1 cellular context compared by ENCODE assay signal in genomic region chr6:2885967-2886731, GRCh38.
TF ChIP-seq lines count a peak whose summit lies in the region.

No MANE protein-coding gene starts in this region.

TF ChIP-seq in GM12878, 131 proteins besides CTCF, POLR2A, EP300 and RAD21:
- TF ChIP-seq BCL3 (IDR thresholded peaks at IDR 0.05; ENCODE audit: borderline replicate concordance, insufficient read depth, low read depth, low read length, poor library complexity, severe bottlenecking) (no peak), SUPT20H (IDR thresholded peaks at IDR 0.05; ENCODE audit: borderline replicate concordance, control insufficient read depth, low read depth, low read length) (no peak), MYC (IDR thresholded peaks at IDR 0.05; ENCODE audit: insufficient read depth, insufficient read length, insufficient replicate concordance, low read length, severe bottlenecking) (no peak), SRF (IDR thresholded peaks at IDR 0.05; ENCODE audit: low read depth in 2 of 2, low read length in 2 of 2) (no peak), PML (IDR thresholded peaks at IDR 0.05; ENCODE audit: low read length) (no peak), REST (IDR thresholded peaks at IDR 0.05; ENCODE audit: low read depth, low read length) (no peak), HDGF (IDR thresholded peaks at IDR 0.05) (no peak), CBX5 (IDR thresholded peaks at IDR 0.05; ENCODE audit: low read depth) (no peak), ATF7 (IDR thresholded peaks at IDR 0.05; ENCODE audit: low read depth) (no peak), HCFC1 (IDR thresholded peaks at IDR 0.05; ENCODE audit: low read length) (no peak)
